ENCODE assay signal across 8 cellular contexts in genomic region chr10:133258818-133259602, GRCh38.
A peak's percentile ranks its signal among the peaks of the same experiment; 100 is the strongest.
DNase-seq lines count a peak whose midpoint lies in the region; ATAC-seq, FAIRE-seq and TF ChIP-seq lines count a peak whose summit lies in the region.

No MANE protein-coding gene starts in this region.

- H3K4me1 ChIP-seq in OCI-LY3 (ENCODE audit: low read length), result peaks cover 35% of the 10 kb centered on the region
- peaks cover 0 to 52% (median 42%) of the 10 kb centered on the region in 4 donors for H3K4me1 ChIP-seq in tibial artery

- DNase-seq in COLO668 (lab: John Stamatoyannopoulos, UW; ENCODE audit: unreplicated experiment), result peak; percentile 2
- DNase-seq in activated T-cell treated with anti-CD3 and anti-CD28 coated beads for 4 hours, result peak; percentile 78
- DNase-seq in fibroblast of gingiva (ENCODE audit: low read depth), result peak; percentile 99
- DNase-seq in pons (ENCODE audit: low spot score), result peak; percentile 75
- DNase-seq in tibial artery, result peak; percentile 87 to 93
- no peak for DNase-seq in D721Med (ENCODE audit: insufficient read length, low spot score)

- H2AFZ ChIP-seq in OCI-LY3 (ENCODE audit: low read depth, low read length), result 0 out of 2 replicates have a peak overlapping the region, but pooled peaks have one; percentile 43

- H4K20me1 ChIP-seq in OCI-LY3 (ENCODE audit: insufficient read depth, low read length), result peaks cover 6% of the 10 kb centered on the region

- no peaks in the 10 kb centered on the region for H3K27me3 ChIP-seq in OCI-LY3 (ENCODE audit: low read depth, low read length)
- H3K27me3 ChIP-seq in tibial artery, result peaks cover 0 to 14% of the 10 kb centered on the region in 2 donors

- intact Hi-C loops in tibial artery (cut with DNase I; ENCODE audit: low total_unique reads), result no loop called here

- no peaks in the 10 kb centered on the region for H3K9me3 ChIP-seq in OCI-LY3 (ENCODE audit: insufficient read depth, low read length)
- H3K9me3 ChIP-seq in tibial artery, result no peaks in the 10 kb centered on the region

- no peak overlapping the region for H3K27ac ChIP-seq in OCI-LY3 (ENCODE audit: low read length)
- peak overlapping the region; percentile 52 to 53 for H3K27ac ChIP-seq in tibial artery

- no peak overlapping the region for H3K4me3 ChIP-seq in OCI-LY3 (ENCODE audit: low read length)
- H3K4me3 ChIP-seq in tibial artery, result no peak overlapping the region

- H3K9ac ChIP-seq in OCI-LY3 (ENCODE audit: low read length), result no peak overlapping the region

- H3K4me2 ChIP-seq in OCI-LY3 (ENCODE audit: low read length), result peak overlapping the region; percentile 81

- FAIRE-seq in D721Med (lab: Jason Lieb, UNC), result no peak

- TF ChIP-seq CTCF in OCI-LY3 (IDR thresholded peaks at IDR 0.05; ENCODE audit: low read depth, low read length), result no peak
- no peak for TF ChIP-seq CTCF in tibial artery (IDR thresholded peaks at IDR 0.05)
- TF ChIP-seq CTCF in D721Med (IDR thresholded peaks at IDR 0.05; ENCODE audit: insufficient read depth, missing control alignments), result no peak

- no peak for ATAC-seq in HG02852 (IDR thresholded peaks at IDR 0.05; ENCODE audit: unreplicated experiment)

- H3K36me3 ChIP-seq in OCI-LY3 (replicated peaks; ENCODE audit: low read depth, low read length), result no peaks in the 10 kb centered on the region
- H3K36me3 ChIP-seq in tibial artery, result no peaks in the 10 kb centered on the region

- H3K79me2 ChIP-seq in OCI-LY3 (ENCODE audit: low read length), result no peaks in the 10 kb centered on the region
